ENCODE assay signal across 13 cellular contexts in the genomic region with DNA sequence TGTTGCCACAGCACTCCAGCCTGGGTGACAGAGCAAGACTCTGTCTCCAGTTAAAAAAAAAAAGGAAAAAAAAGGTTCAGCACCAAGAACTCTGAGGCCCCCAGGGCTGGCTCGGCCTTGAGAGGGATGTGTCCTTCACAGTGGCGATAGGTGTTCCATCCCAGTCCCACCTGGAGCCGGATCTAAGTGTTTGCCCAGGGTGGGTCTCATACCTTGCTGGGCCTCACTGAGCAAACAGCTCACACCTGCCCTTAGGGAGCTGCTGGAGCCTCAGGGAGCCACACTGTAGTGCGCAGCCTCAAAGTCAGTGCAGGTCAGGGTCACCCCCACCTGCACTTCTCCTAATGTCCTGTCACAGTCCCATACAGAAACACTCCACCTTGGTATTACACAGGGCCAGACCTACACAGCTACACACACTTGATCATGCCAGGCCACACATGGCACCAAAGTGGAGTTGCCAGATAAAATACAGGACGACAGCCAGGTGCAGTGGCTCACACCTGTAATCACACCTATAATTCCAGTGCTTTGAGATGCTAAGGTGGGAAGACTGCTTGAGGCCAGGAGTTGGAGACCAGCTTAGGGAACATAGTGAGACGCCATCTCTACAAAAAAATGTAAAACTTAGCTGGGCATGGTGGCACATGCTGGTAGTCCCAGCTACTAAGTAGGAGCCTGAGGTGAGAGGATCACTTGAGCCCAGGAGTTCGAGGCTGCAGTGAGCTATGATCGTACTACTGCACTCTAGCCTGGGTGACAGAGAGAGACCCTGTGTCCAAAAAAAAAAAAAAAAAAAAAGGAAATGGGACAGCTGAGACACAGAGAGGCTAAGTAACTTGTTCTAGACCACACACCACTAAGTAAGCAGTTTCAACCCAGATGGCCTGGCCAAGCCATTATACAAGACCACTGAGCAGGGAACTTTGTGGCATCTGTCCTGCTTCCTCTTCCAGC. TPM values are rescaled to one million over a fixed set of nuclear protein-coding genes. Genes with fewer than 3 reads are reported as not detected.
DNase-seq lines count a peak whose midpoint lies in the region; ATAC-seq and TF ChIP-seq lines count a peak whose summit lies in the region.
"Had no signal": no experiment of that assay in that cellular context is flagged by ENCODE, and none has a peak within 500 bp of the region (broad histone marks: within the 10 kb centered on the region; RNA-seq: fewer than 3 reads in every experiment).

No MANE protein-coding gene starts in this region.

- H3K9ac ChIP-seq in BLaER1 treated with 17β-estradiol and CSF1 and Interleukin-3, amounts not matched to agents 10 nM and 100 nM = peak overlapping the region in 8 of 11 experiments; percentile 0 to 57 (median 46); a peak in 9 of 22 replicates

- peaks cover 39 to 66% (median 59%) of the 10 kb centered on the region in 10 experiments for H3K4me1 ChIP-seq in BLaER1 treated with 17β-estradiol and CSF1 and Interleukin-3, amounts not matched to agents 10 nM and 100 nM
- H3K4me1 ChIP-seq in lower lobe of right lung = peaks cover 58% of the 10 kb centered on the region

- no peaks in the 10 kb centered on the region for H3K36me3 ChIP-seq in BLaER1 treated with 17β-estradiol and CSF1 and Interleukin-3, amounts not matched to agents 10 nM and 100 nM
- H3K36me3 ChIP-seq in H7 (replicated peaks; ENCODE audit: control insufficient read depth, insufficient read depth, low read length) (no peaks in the 10 kb centered on the region), lower lobe of right lung (no peaks in the 10 kb centered on the region)

- no peaks in the 10 kb centered on the region for H3K9me3 ChIP-seq in BLaER1 treated with 17β-estradiol and CSF1 and Interleukin-3, amounts not matched to agents 10 nM and 100 nM (replicated peaks in 1 of 11)
- no peaks in the 10 kb centered on the region for H3K9me3 ChIP-seq in lower lobe of right lung

- ATAC-seq in lower lobe of right lung (peak; percentile 67 to 87), GM19023 (IDR thresholded peaks at IDR 0.05; ENCODE audit: unreplicated experiment) (no peak)

- peak overlapping the region; percentile 44 to 92 (median 74) for H3K4me2 ChIP-seq in BLaER1 treated with 17β-estradiol and CSF1 and Interleukin-3, amounts not matched to agents 10 nM and 100 nM

- H3K27me3 ChIP-seq in BLaER1 treated with 17β-estradiol and CSF1 and Interleukin-3, amounts not matched to agents 10 nM and 100 nM = peaks cover 0 to 7% (median 0%) of the 10 kb centered on the region in 11 experiments; a peak in 2 of 22 replicates
- H3K27me3 ChIP-seq in H7 (ENCODE audit: control insufficient read depth, insufficient read depth, low read length) (no peaks in the 10 kb centered on the region; the same call in none of the 2 replicates), lower lobe of right lung (ENCODE audit: low read depth) (no peaks in the 10 kb centered on the region)

- intact Hi-C loops in lower lobe of right lung (cut with DNase I) = no loop called here

- peaks cover 0 to 10% (median 0%) of the 10 kb centered on the region in 11 experiments; a peak in 3 of 22 replicates for H4K20me1 ChIP-seq in BLaER1 treated with 17β-estradiol and CSF1 and Interleukin-3, amounts not matched to agents 10 nM and 100 nM

- in situ Hi-C loops in GM13977 (cut with MboI; ENCODE audit: low pct_unique_long_range_greater_than_20kb, low sequenced_read_pairs, unreplicated experiment) = no loop called here

- DNase-seq in H7 (peak; percentile 19), NCI-H748 (lab: John Stamatoyannopoulos, UW; ENCODE audit: unreplicated experiment) (peak; percentile 99), lower lobe of right lung (peak; percentile 86), GM13977 (ENCODE audit: low spot score) (no peak), T-helper 2 cell (no peak), dedifferentiated amniotic fluid mesenchymal stem cell (ENCODE audit: extremely low spot score) (no peak)
- DNase-seq: activated CD4-positive, CD25-positive, alpha-beta regulatory T cell; activated naive CD4-positive, alpha-beta T cell treated with Interleukin-2 at 50 U/mL for 16 hours; CD4-positive, CD25-positive, alpha-beta regulatory T cell; hippocampal formation; nephron progenitor cell had no signal

- TF ChIP-seq CTCF in lower lobe of right lung (IDR thresholded peaks at IDR 0.05) (no peak), GM13977 (IDR thresholded peaks at IDR 0.05; ENCODE audit: extremely low read depth, insufficient read depth, missing control alignments) (no peak)

- no peak overlapping the region for H3K4me3 ChIP-seq in BLaER1 treated with 17β-estradiol and CSF1 and Interleukin-3, amounts not matched to agents 10 nM and 100 nM
- H3K4me3 ChIP-seq in H7 (ENCODE audit: insufficient read depth, low read depth, low read length) = no peak overlapping the region
- H3K4me3 ChIP-seq in lower lobe of right lung = no peak overlapping the region

- H3K27ac ChIP-seq in BLaER1 treated with 17β-estradiol and CSF1 and Interleukin-3, amounts not matched to agents 10 nM and 100 nM = peak overlapping the region in 9 of 11 experiments; percentile 27 to 71 (median 63); a peak in 14 of 22 replicates
- H3K27ac ChIP-seq in lower lobe of right lung = peak overlapping the region; percentile 70

RNA-seq across cellular contexts. Expression of gene STARD10, which starts 7.3 kb away (rescaled TPM):
- 19.3 and 26.8 TPM in 2 replicates for total RNA-seq in H7 (2014; rRNA removed; shearing (Covaris generic))
- 126 TPM for total RNA-seq in lower lobe of right lung

RNA-seq across cellular contexts. Expression of gene ATG16L2, which starts 27.6 kb away (rescaled TPM):
- total RNA-seq in H7 (2014; rRNA removed; shearing (Covaris generic)) = 6.2 and 16.0 TPM in 2 replicates
- total RNA-seq in lower lobe of right lung = 104 TPM

RNA-seq across cellular contexts. Expression of gene ARAP1, which starts 34.4 kb away (rescaled TPM):
- total RNA-seq in H7 (2014; rRNA removed; shearing (Covaris generic)) = 85.2 and 85.5 TPM in 2 replicates
- total RNA-seq in lower lobe of right lung = 276 TPM

Comparison
In these comparisons a context has a peak if more than half of its experiments do, and no peak if none do; other contexts are left out.
1. DNase-seq: peak in H7 (single experiment), NCI-H748 (single experiment) and lower lobe of right lung (single experiment); none in GM13977 (single experiment), T-helper 2 cell (0 of 5) and dedifferentiated amniotic fluid mesenchymal stem cell (single experiment).